Comparison of ENCODE assay signal across 10 cellular contexts in genomic region chr3:15667484-15667883, GRCh38.
DNase-seq lines count a peak whose midpoint lies in the region; ATAC-seq and TF ChIP-seq lines count a peak whose summit lies in the region.
"Had no signal": no experiment of that assay in that cellular context is flagged by ENCODE, and none has a peak within 500 bp of the region (broad histone marks: within the 10 kb centered on the region; RNA-seq: fewer than 3 reads in every experiment).

No MANE protein-coding gene starts in this region.

- H3K27me3 ChIP-seq in CD4-positive, alpha-beta T cell (ENCODE audit: control insufficient read depth, insufficient read depth, low read length) = no peaks in the 10 kb centered on the region
- H3K27me3 ChIP-seq: ovary had no signal

- peaks cover 30% of the 10 kb centered on the region for H3K4me1 Mint-ChIP-seq in CD4-positive, alpha-beta T cell (ENCODE audit: low read depth)
- peaks cover 18 to 25% (median 22%) of the 10 kb centered on the region in 3 donors for H3K4me1 Mint-ChIP-seq in T-cell
- H3K4me1 Mint-ChIP-seq in immature natural killer cell = peaks cover 19 to 26% of the 10 kb centered on the region in 2 donors

- no peak overlapping the region for H3K27ac Mint-ChIP-seq in CD4-positive, alpha-beta T cell
- H3K27ac Mint-ChIP-seq in T-cell (peak overlapping the region in 1 of 2 donors; percentile 27), immature natural killer cell (peak overlapping the region in 3 of 6 donors; percentile 21 to 70 (median 23))
- H3K27ac Mint-ChIP-seq: activated naive CD4-positive, alpha-beta T cell treated with anti-CD3 and anti-CD28 coated beads, Interleukin-2, amount 50 U/mL, for 24 hours had no signal

- ATAC-seq in CD4-positive, alpha-beta T cell (ENCODE audit: poor library complexity) = peak; percentile 86
- peak; percentile 46 for ATAC-seq in GM18498 (IDR thresholded peaks at IDR 0.05; ENCODE audit: unreplicated experiment)
- peak; percentile 73 to 98 (median 80) for ATAC-seq in T-cell (replicated peaks in 1 of 4)
- no peak for ATAC-seq in HG02973 (IDR thresholded peaks at IDR 0.05; ENCODE audit: unreplicated experiment)
- ATAC-seq in HG03095 (IDR thresholded peaks at IDR 0.05; ENCODE audit: unreplicated experiment) = no peak

- H3K27me3 Mint-ChIP-seq in CD4-positive, alpha-beta T cell = no peaks in the 10 kb centered on the region
- H3K27me3 Mint-ChIP-seq in T-cell (no peaks in the 10 kb centered on the region), immature natural killer cell (ENCODE audit: low read depth in 3 of 3) (peaks cover under 1 to 2% (median 2%) of the 10 kb centered on the region in 3 donors)
- H3K27me3 Mint-ChIP-seq: activated naive CD4-positive, alpha-beta T cell treated with anti-CD3 and anti-CD28 coated beads, Interleukin-2, amount 50 U/mL, for 24 hours had no signal

- POLR2A ChIA-PET in CD4-positive, alpha-beta T cell (lab: Charles Lee) = interaction anchor here (1.6 kb wide), 1 partner anchor 19 kb away, joined by 8 read pairs; no protein-coding TSS in a partner anchor
- POLR2A ChIA-PET in T-cell (lab: Charles Lee) = no interaction called here

- CTCF ChIA-PET in CD4-positive, alpha-beta T cell (lab: Charles Lee) = no interaction called here
- CTCF ChIA-PET in T-cell (lab: Charles Lee) = interaction anchor here in 1 of 2 donors (0.7 to 1.2 kb wide), 2 partner anchors 20 to 37 kb away, joined by 3 to 5 read pairs; no protein-coding TSS in a partner anchor

- no peaks in the 10 kb centered on the region for H3K9me3 Mint-ChIP-seq in CD4-positive, alpha-beta T cell
- H3K9me3 Mint-ChIP-seq in T-cell = peaks cover 0 to 1% (median 0%) of the 10 kb centered on the region in 3 donors
- peaks cover 0 to 5% (median 0%) of the 10 kb centered on the region in 6 donors for H3K9me3 Mint-ChIP-seq in immature natural killer cell

- peaks cover 34% of the 10 kb centered on the region for H3K36me3 Mint-ChIP-seq in CD4-positive, alpha-beta T cell (ENCODE audit: low read depth)
- H3K36me3 Mint-ChIP-seq in T-cell (peaks cover 44% of the 10 kb centered on the region), immature natural killer cell (peaks cover 10 to 40% (median 27%) of the 10 kb centered on the region in 3 donors)

- DNase-seq in CD4-positive, alpha-beta T cell = peak in 3 of 10 experiments; percentile 4 to 17 (median 11)
- peak in 29 of 34 experiments; percentile 5 to 56 (median 36) for DNase-seq in T-cell
- peak; percentile 53 to 63 (median 59) for DNase-seq in immature natural killer cell
- DNase-seq in retina = no peak
- DNase-seq: NCI-H1092 treated with DMSO at 0.1 percent for 48 hours, ovary had no signal

- H3K27ac ChIP-seq in CD4-positive, alpha-beta T cell (ENCODE audit: low read depth, low read length) = no peak overlapping the region
- H3K27ac ChIP-seq: ovary had no signal

- intact Hi-C loops in CD4-positive, alpha-beta T cell (cut with DNase I, micrococcal nuclease) = no loop called here

- no peaks in the 10 kb centered on the region for H3K9me3 ChIP-seq in CD4-positive, alpha-beta T cell (ENCODE audit: control insufficient read depth, low read length)
- H3K9me3 ChIP-seq: ovary had no signal

- peak overlapping the region; percentile 22 for H3K4me3 Mint-ChIP-seq in CD4-positive, alpha-beta T cell
- H3K4me3 Mint-ChIP-seq in T-cell (peak overlapping the region in 1 of 3 donors; percentile 18), immature natural killer cell (peak overlapping the region; percentile 36 to 69 (median 53))
- H3K4me3 Mint-ChIP-seq: activated naive CD4-positive, alpha-beta T cell treated with anti-CD3 and anti-CD28 coated beads, Interleukin-2, amount 50 U/mL, for 24 hours had no signal

- TF ChIP-seq CTCF in CD4-positive, alpha-beta T cell (IDR thresholded peaks at IDR 0.05) = no peak

Comparison
In these comparisons a context has a peak if more than half of its experiments do, and no peak if none do; other contexts are left out.
1. ATAC-seq: peak in CD4-positive, alpha-beta T cell (single experiment), GM18498 (single experiment) and T-cell (4 of 4); none in HG02973 (single experiment) and HG03095 (single experiment).